In genomic region chr17:4949321-4950074, GRCh38 we compare ENCODE assay signal across 1 cellular context.
TF ChIP-seq lines count a peak whose summit lies in the region.

No MANE protein-coding gene starts in this region.

TF ChIP-seq in K562, 482 proteins besides CTCF, POLR2A, EP300 and RAD21 (continued from another document and continues in another):
- TF ChIP-seq, protein P1, sequence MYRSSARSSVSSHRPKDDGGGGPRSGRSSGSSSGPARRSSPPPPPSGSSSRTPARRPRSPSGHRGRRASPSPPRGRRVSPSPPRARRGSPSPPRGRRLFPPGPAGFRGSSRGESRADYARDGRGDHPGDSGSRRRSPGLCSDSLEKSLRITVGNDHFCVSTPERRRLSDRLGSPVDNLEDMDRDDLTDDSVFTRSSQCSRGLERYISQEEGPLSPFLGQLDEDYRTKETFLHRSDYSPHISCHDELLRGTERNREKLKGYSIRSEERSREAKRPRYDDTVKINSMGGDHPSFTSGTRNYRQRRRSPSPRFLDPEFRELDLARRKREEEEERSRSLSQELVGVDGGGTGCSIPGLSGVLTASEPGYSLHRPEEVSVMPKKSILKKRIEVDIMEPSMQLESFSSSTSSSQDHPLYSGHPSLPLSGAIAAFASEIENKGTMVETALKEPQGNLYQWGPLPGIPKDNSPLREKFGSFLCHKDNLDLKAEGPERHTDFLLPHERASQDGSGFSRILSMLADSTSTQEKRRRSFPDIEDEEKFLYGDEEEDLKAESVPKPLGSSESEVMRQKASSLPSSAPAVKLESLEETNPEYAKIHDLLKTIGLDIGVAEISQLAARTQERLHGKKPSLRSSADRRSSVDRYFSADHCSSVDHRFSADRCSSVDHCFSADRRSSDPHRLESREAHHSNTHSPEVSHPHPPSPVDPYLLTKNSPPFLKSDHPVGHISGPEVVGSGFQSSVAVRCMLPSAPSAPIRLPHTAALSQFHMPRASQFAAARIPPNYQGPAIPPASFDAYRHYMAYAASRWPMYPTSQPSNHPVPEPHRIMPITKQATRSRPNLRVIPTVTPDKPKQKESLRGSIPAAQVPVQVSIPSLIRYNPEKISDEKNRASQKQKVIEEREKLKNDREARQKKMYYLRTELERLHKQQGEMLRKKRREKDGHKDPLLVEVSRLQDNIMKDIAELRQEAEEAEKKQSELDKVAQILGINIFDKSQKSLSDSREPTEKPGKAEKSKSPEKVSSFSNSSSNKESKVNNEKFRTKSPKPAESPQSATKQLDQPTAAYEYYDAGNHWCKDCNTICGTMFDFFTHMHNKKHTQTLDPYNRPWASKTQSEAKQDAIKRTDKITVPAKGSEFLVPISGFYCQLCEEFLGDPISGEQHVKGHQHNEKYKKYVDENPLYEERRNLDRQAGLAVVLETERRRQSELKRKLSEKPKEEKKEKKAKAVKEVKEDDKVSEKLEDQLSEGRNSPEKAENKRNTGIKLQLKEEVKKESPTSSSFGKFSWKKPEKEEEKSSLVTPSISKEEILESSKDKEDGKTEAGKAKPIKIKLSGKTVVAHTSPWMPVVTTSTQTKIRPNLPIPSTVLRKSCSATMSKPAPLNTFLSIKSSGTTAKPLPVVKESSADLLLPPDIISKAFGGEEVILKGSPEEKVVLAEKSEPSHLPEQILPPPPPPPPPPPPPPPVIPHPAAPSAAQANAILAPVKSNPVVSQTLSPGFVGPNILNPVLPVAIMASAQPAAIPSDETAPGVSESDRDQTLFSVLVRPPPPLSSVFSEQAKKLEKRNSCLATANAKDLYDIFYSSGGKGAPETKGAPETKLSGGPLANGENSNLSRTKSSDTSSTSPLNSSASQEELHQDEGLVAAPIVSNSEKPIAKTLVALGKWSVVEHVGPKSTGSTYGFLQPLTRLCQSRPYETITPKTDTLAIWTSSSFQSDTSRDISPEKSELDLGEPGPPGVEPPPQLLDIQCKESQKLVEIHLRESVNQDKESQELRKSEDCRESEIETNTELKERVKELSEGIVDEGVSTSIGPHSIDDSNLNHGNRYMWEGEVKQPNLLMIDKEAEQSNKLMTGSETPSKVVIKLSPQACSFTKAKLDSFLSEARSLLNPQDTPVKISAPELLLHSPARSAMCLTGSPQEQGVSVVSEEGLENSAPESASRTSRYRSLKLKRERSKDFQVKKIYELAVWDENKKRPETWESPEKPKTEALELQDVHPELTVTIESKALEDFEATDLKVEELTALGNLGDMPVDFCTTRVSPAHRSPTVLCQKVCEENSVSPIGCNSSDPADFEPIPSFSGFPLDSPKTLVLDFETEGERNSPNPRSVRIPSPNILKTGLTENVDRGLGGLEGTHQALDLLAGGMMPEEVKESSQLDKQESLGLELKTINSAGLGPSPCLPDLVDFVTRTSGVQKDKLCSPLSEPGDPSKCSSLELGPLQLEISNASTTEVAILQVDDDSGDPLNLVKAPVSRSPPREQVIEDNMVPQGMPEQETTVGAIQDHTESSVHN (IDR thresholded peaks at IDR 0.05; ENCODE audit: borderline replicate concordance in 1 of 2, low read depth in 1 of 2) = no peak
- no peak for TF ChIP-seq MCM7 (IDR thresholded peaks at IDR 0.05)
- TF ChIP-seq TEAD2 (tag; IDR thresholded peaks at IDR 0.05) = no peak
- peak; percentile 16; the same call in 1 of the 2 replicates for TF ChIP-seq GATAD2A (IDR thresholded peaks at IDR 0.05)
- no peak for TF ChIP-seq ZBTB5 (IDR thresholded peaks at IDR 0.05)
- no peak for TF ChIP-seq SMARCA4 (IDR thresholded peaks at IDR 0.05)
- TF ChIP-seq CBFA2T3 (IDR thresholded peaks at IDR 0.05) = no peak
- peak; percentile 12 for TF ChIP-seq TBP (optimal IDR thresholded peaks at IDR 0.05; ENCODE audit: low read depth, low read length)
- peak; percentile 69 for TF ChIP-seq PCBP1 (IDR thresholded peaks at IDR 0.05; ENCODE audit: low read depth, low read length, poor library complexity, severe bottlenecking)
- TF ChIP-seq MTA2 (IDR thresholded peaks at IDR 0.05; ENCODE audit: low read depth) = no peak
- peak; percentile 95 for TF ChIP-seq PRDM10 (IDR thresholded peaks at IDR 0.05; ENCODE audit: partially characterized antibody)
- TF ChIP-seq FOXP4 (CRISPR knock-in tag; IDR thresholded peaks at IDR 0.05; ENCODE audit: borderline replicate concordance) = no peak
- TF ChIP-seq, protein P2, sequence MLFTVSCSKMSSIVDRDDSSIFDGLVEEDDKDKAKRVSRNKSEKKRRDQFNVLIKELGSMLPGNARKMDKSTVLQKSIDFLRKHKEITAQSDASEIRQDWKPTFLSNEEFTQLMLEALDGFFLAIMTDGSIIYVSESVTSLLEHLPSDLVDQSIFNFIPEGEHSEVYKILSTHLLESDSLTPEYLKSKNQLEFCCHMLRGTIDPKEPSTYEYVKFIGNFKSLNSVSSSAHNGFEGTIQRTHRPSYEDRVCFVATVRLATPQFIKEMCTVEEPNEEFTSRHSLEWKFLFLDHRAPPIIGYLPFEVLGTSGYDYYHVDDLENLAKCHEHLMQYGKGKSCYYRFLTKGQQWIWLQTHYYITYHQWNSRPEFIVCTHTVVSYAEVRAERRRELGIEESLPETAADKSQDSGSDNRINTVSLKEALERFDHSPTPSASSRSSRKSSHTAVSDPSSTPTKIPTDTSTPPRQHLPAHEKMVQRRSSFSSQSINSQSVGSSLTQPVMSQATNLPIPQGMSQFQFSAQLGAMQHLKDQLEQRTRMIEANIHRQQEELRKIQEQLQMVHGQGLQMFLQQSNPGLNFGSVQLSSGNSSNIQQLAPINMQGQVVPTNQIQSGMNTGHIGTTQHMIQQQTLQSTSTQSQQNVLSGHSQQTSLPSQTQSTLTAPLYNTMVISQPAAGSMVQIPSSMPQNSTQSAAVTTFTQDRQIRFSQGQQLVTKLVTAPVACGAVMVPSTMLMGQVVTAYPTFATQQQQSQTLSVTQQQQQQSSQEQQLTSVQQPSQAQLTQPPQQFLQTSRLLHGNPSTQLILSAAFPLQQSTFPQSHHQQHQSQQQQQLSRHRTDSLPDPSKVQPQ (CRISPR knock-in tag; IDR thresholded peaks at IDR 0.05; ENCODE audit: borderline replicate concordance) = no peak
- TF ChIP-seq, protein P3, sequence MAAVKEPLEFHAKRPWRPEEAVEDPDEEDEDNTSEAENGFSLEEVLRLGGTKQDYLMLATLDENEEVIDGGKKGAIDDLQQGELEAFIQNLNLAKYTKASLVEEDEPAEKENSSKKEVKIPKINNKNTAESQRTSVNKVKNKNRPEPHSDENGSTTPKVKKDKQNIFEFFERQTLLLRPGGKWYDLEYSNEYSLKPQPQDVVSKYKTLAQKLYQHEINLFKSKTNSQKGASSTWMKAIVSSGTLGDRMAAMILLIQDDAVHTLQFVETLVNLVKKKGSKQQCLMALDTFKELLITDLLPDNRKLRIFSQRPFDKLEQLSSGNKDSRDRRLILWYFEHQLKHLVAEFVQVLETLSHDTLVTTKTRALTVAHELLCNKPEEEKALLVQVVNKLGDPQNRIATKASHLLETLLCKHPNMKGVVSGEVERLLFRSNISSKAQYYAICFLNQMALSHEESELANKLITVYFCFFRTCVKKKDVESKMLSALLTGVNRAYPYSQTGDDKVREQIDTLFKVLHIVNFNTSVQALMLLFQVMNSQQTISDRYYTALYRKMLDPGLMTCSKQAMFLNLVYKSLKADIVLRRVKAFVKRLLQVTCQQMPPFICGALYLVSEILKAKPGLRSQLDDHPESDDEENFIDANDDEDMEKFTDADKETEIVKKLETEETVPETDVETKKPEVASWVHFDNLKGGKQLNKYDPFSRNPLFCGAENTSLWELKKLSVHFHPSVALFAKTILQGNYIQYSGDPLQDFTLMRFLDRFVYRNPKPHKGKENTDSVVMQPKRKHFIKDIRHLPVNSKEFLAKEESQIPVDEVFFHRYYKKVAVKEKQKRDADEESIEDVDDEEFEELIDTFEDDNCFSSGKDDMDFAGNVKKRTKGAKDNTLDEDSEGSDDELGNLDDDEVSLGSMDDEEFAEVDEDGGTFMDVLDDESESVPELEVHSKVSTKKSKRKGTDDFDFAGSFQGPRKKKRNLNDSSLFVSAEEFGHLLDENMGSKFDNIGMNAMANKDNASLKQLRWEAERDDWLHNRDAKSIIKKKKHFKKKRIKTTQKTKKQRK (IDR thresholded peaks at IDR 0.05; ENCODE audit: borderline replicate concordance, low read depth, low read length) = no peak
- TF ChIP-seq KLF1 (tag; IDR thresholded peaks at IDR 0.05) = 0 out of 2 replicates have a peak, but pooled peaks have one; percentile 24
- no peak for TF ChIP-seq TFAM (CRISPR knock-in tag; conservative IDR thresholded peaks at IDR 0.05)
- TF ChIP-seq HCFC1 (IDR thresholded peaks at IDR 0.05; ENCODE audit: low read depth, low read length) = 0 out of 2 replicates have a peak, but pooled peaks have one; percentile 3
- 0 out of 2 replicates have a peak, but pooled peaks have one; percentile 33 for TF ChIP-seq CBX1 (IDR thresholded peaks at IDR 0.05; ENCODE audit: low read depth)
- TF ChIP-seq ETS2 (tag; IDR thresholded peaks at IDR 0.05; ENCODE audit: borderline replicate concordance, poor library complexity, severe bottlenecking) = no peak
- peak; percentile 22; the same call in 1 of the 2 replicates for TF ChIP-seq JUN (IDR thresholded peaks at IDR 0.05; ENCODE audit: borderline replicate concordance, low read depth, low read length)
- TF ChIP-seq JUN (CRISPR knock-in tag; IDR thresholded peaks at IDR 0.05; ENCODE audit: borderline replicate concordance) = no peak
- TF ChIP-seq HSF4 (CRISPR knock-in tag; IDR thresholded peaks at IDR 0.05; ENCODE audit: borderline replicate concordance) = no peak
- no peak for TF ChIP-seq NBN (IDR thresholded peaks at IDR 0.05; ENCODE audit: low read depth)
- peak; percentile 79; the same call in 1 of the 2 replicates for TF ChIP-seq EP400 (IDR thresholded peaks at IDR 0.05)
- TF ChIP-seq PTTG1 (tag; IDR thresholded peaks at IDR 0.05; ENCODE audit: low read depth) = no peak
- TF ChIP-seq SPI1 (IDR thresholded peaks at IDR 0.05; ENCODE audit: borderline replicate concordance, low read depth, low read length) = no peak
- TF ChIP-seq, protein P4, sequence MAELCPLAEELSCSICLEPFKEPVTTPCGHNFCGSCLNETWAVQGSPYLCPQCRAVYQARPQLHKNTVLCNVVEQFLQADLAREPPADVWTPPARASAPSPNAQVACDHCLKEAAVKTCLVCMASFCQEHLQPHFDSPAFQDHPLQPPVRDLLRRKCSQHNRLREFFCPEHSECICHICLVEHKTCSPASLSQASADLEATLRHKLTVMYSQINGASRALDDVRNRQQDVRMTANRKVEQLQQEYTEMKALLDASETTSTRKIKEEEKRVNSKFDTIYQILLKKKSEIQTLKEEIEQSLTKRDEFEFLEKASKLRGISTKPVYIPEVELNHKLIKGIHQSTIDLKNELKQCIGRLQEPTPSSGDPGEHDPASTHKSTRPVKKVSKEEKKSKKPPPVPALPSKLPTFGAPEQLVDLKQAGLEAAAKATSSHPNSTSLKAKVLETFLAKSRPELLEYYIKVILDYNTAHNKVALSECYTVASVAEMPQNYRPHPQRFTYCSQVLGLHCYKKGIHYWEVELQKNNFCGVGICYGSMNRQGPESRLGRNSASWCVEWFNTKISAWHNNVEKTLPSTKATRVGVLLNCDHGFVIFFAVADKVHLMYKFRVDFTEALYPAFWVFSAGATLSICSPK (IDR thresholded peaks at IDR 0.05; ENCODE audit: borderline replicate concordance) = no peak
- TF ChIP-seq ESRRA (IDR thresholded peaks at IDR 0.05; ENCODE audit: borderline replicate concordance, low read depth) = 0 out of 2 replicates have a peak, but pooled peaks have one; percentile 14
- TF ChIP-seq XRCC3 (IDR thresholded peaks at IDR 0.05) = no peak
- TF ChIP-seq ZKSCAN1 (IDR thresholded peaks at IDR 0.05; ENCODE audit: low read depth, low read length) = no peak
